ENCODE assay signal across 16 cellular contexts in genomic region chr20:62955519-62956386, GRCh38. TPM values are rescaled to one million over a fixed set of nuclear protein-coding genes. Genes with fewer than 3 reads are reported as not detected.
A peak's percentile ranks its signal among the peaks of the same experiment; 100 is the strongest.
DNase-seq lines count a peak whose midpoint lies in the region; TF ChIP-seq lines count a peak whose summit lies in the region.
"Had no signal": no experiment of that assay in that cellular context is flagged by ENCODE, and none has a peak within 500 bp of the region (broad histone marks: within the 10 kb centered on the region; RNA-seq: fewer than 3 reads in every experiment).

No MANE protein-coding gene starts in this region.

- CTCF ChIA-PET in CD4-positive, alpha-beta memory T cell (lab: Charles Lee; ENCODE audit: partially characterized antibody), result interaction anchor here (1.2 to 3.7 kb wide), 5 partner anchors 17 to 71 kb away, joined by 3 to 21 read pairs (median 11); partner anchors contain the start of gene GID8

- H3K4me1 Mint-ChIP-seq in CD4-positive, alpha-beta memory T cell, result peaks cover 11 to 30% (median 16%) of the 10 kb centered on the region in 4 donors

- peaks cover 0 to 3% of the 10 kb centered on the region in 2 donors for H3K36me3 Mint-ChIP-seq in CD4-positive, alpha-beta memory T cell

- peak overlapping the region in 1 of 8 donors; percentile 25 for H3K4me3 Mint-ChIP-seq in CD4-positive, alpha-beta memory T cell
- H3K4me3 Mint-ChIP-seq: activated T-helper 1 cell treated with anti-CD3 and anti-CD28 coated beads, Interleukin-12 subunit alpha, Interleukin-12 subunit beta, Interleukin-2, Interleukin-4 antibody, amounts not matched to agents 30 ng/mL and 10 ng/mL and 1 ng/mL, durations not matched to agents 14 hours and 24 hours and 36 hours; brain had no signal

- H3K27ac ChIP-seq in CD4-positive, alpha-beta memory T cell (ENCODE audit: low read depth, low read length), result no peak overlapping the region
- H3K27ac ChIP-seq in left ventricle myocardium inferior (replicated peaks), result peak overlapping the region; percentile 67
- H3K27ac ChIP-seq in osteoblast (ENCODE audit: low read depth, low read length), result no peak overlapping the region
- H3K27ac ChIP-seq: left lung had no signal

- POLR2A ChIA-PET in CD4-positive, alpha-beta memory T cell (lab: Charles Lee; ENCODE audit: partially characterized antibody), result interaction anchor here (2.7 to 3.7 kb wide), 2 partner anchors 20 to 30 kb away, joined by 37 to 66 read pairs; partner anchors contain the start of genes DIDO1 and GID8

- no peak overlapping the region for H2AFZ ChIP-seq in osteoblast (ENCODE audit: low read length)

- H4K20me1 ChIP-seq in osteoblast (ENCODE audit: insufficient read depth, low read length), result peaks cover 48% of the 10 kb centered on the region

- no peak overlapping the region for H3K4me2 ChIP-seq in osteoblast (ENCODE audit: insufficient read depth, low read length)

- no peaks in the 10 kb centered on the region for H3K27me3 ChIP-seq in CD4-positive, alpha-beta memory T cell (ENCODE audit: insufficient read depth, low read length)
- no peaks in the 10 kb centered on the region for H3K27me3 ChIP-seq in left ventricle myocardium inferior (ENCODE audit: low read depth)
- no peaks in the 10 kb centered on the region for H3K27me3 ChIP-seq in osteoblast (ENCODE audit: insufficient read depth, low read length)
- H3K27me3 ChIP-seq: gastroesophageal sphincter, left lung had no signal

- no peaks in the 10 kb centered on the region for H3K27me3 Mint-ChIP-seq in CD4-positive, alpha-beta memory T cell

- H3K4me3 ChIP-seq in CD4-positive, alpha-beta memory T cell (ENCODE audit: low read length in 2 of 2), result no peak overlapping the region
- H3K4me3 ChIP-seq in LNCaP clone FGC (ENCODE audit: low read depth, low read length) (no peak overlapping the region), left ventricle myocardium inferior (no peak overlapping the region), osteoblast (ENCODE audit: insufficient read depth, low read length) (no peak overlapping the region)
- H3K4me3 ChIP-seq: gastroesophageal sphincter, left lung had no signal

- H3K4me1 ChIP-seq in CD4-positive, alpha-beta memory T cell (ENCODE audit: insufficient read depth, low read length), result peaks cover 28% of the 10 kb centered on the region
- H3K4me1 ChIP-seq in left ventricle myocardium inferior, result peaks cover 41% of the 10 kb centered on the region
- H3K4me1 ChIP-seq in osteoblast (ENCODE audit: insufficient read depth, low read length), result peaks cover 21% of the 10 kb centered on the region

- peaks cover 55% of the 10 kb centered on the region for H3K79me2 ChIP-seq in osteoblast (ENCODE audit: insufficient read depth, low read length)

- DNase-seq in CD4-positive, alpha-beta memory T cell, result no peak
- DNase-seq in LNCaP clone FGC (ENCODE audit: low read depth) (peak; percentile 38), left ventricle myocardium inferior (no peak), osteoblast (ENCODE audit: insufficient read length, low spot score, missing footprints) (peak; percentile 85), LoVo (ENCODE audit: low spot score) (no peak), SHP77 (lab: John Stamatoyannopoulos, UW) (no peak), DMS153 (lab: John Stamatoyannopoulos, UW) (no peak)
- DNase-seq in stimulated activated CD4-positive, alpha-beta T cell treated with anti-CD3 and anti-CD28 coated beads, Interleukin-4, amount 100 ng/mL, for 1 hour, result no peak
- DNase-seq: activated CD4-positive, alpha-beta T cell treated with anti-CD3 and anti-CD28 coated beads, Interleukin-2, amount 50 U/mL, for 1 hour; GF-D8; NCI-H2107 had no signal

- no peaks in the 10 kb centered on the region for H3K9me3 Mint-ChIP-seq in CD4-positive, alpha-beta memory T cell
- H3K9me3 Mint-ChIP-seq: activated T-helper 1 cell treated with anti-CD3 and anti-CD28 coated beads, Interleukin-12 subunit alpha, Interleukin-12 subunit beta, Interleukin-2, Interleukin-4 antibody, amounts not matched to agents 30 ng/mL and 10 ng/mL and 1 ng/mL, durations not matched to agents 14 hours and 24 hours and 36 hours; brain had no signal

- H3K9me3 ChIP-seq in CD4-positive, alpha-beta memory T cell (ENCODE audit: control insufficient read depth in 1 of 2, low read length in 2 of 2), result no peaks in the 10 kb centered on the region
- no peaks in the 10 kb centered on the region for H3K9me3 ChIP-seq in left ventricle myocardium inferior (replicated peaks)
- no peaks in the 10 kb centered on the region for H3K9me3 ChIP-seq in osteoblast (ENCODE audit: low read depth, low read length)
- H3K9me3 ChIP-seq: gastroesophageal sphincter, left lung had no signal

- TF ChIP-seq CTCF in LNCaP clone FGC (IDR thresholded peaks at IDR 0.05; ENCODE audit: control insufficient read depth, extremely low read depth, insufficient read depth) (no peak), left ventricle myocardium inferior (IDR thresholded peaks at IDR 0.05; ENCODE audit: borderline replicate concordance) (no peak), osteoblast (IDR thresholded peaks at IDR 0.05; ENCODE audit: extremely low read depth, low read depth, low read length) (no peak)

- intact Hi-C loops in CD4-positive, alpha-beta memory T cell (cut with micrococcal nuclease), result loop anchor here (2.0 to 10.0 kb wide), 2 partner anchors 17 to 49 kb away; partner anchors contain the start of gene BHLHE23
- intact Hi-C loops in left ventricle myocardium inferior (cut with micrococcal nuclease), result no loop called here

- no peaks in the 10 kb centered on the region for H3K36me3 ChIP-seq in CD4-positive, alpha-beta memory T cell (ENCODE audit: insufficient read depth, low read length)
- H3K36me3 ChIP-seq in left ventricle myocardium inferior, result no peaks in the 10 kb centered on the region
- H3K36me3 ChIP-seq in osteoblast (ENCODE audit: insufficient read depth, low read length), result peaks cover 33% of the 10 kb centered on the region

- H3K27ac Mint-ChIP-seq in CD4-positive, alpha-beta memory T cell, result peak overlapping the region in 4 of 7 donors; percentile 8 to 57 (median 36)
- H3K27ac Mint-ChIP-seq: activated T-helper 1 cell treated with anti-CD3 and anti-CD28 coated beads, Interleukin-12 subunit alpha, Interleukin-12 subunit beta, Interleukin-2, Interleukin-4 antibody, amounts not matched to agents 30 ng/mL and 10 ng/mL and 1 ng/mL, durations not matched to agents 14 hours and 24 hours and 36 hours had no signal

RNA-seq across cellular contexts. Expression of gene SLC17A9, which starts 3.2 kb away (rescaled TPM):
- total RNA-seq in CD4-positive, alpha-beta memory T cell, result 1 to 10 TPM; 2.1 to 2.4 TPM
- polyA plus RNA-seq in CD4-positive, alpha-beta memory T cell, result under 1 TPM in 1 of 2 donors, not detected in 1; 0.13 TPM
- total RNA-seq in left ventricle myocardium inferior (0.47 TPM), osteoblast (5.6 and 6.5 TPM in 2 replicates)

RNA-seq across cellular contexts. Expression of gene GID8, which starts 17.8 kb away (rescaled TPM):
- 10 to 100 TPM; 44.4 to 47.8 TPM for total RNA-seq in CD4-positive, alpha-beta memory T cell
- 10 to 100 TPM; 11.2 to 19.1 TPM for polyA plus RNA-seq in CD4-positive, alpha-beta memory T cell
- 16.2 TPM for total RNA-seq in left ventricle myocardium inferior
- total RNA-seq in osteoblast, result 34.4 and 37.1 TPM in 2 replicates

RNA-seq across cellular contexts. Expression of gene DIDO1, which starts 29.4 kb away (rescaled TPM):
- 100 to 1,000 TPM; 127 to 129 TPM for total RNA-seq in CD4-positive, alpha-beta memory T cell
- 10 to 100 TPM; 24.7 to 39.7 TPM for polyA plus RNA-seq in CD4-positive, alpha-beta memory T cell
- total RNA-seq in left ventricle myocardium inferior (37.0 TPM), osteoblast (44.8 and 46.3 TPM in 2 replicates)

RNA-seq across cellular contexts. Expression of gene BHLHE23, which starts 51.0 kb away (rescaled TPM):
- total RNA-seq in CD4-positive, alpha-beta memory T cell, result not detected
- polyA plus RNA-seq in CD4-positive, alpha-beta memory T cell, result not detected
- total RNA-seq in left ventricle myocardium inferior (not detected), osteoblast (not detected in 2 replicates)
- total RNA-seq: activated T-helper 1 cell treated with anti-CD3 and anti-CD28 coated beads, Interleukin-12 subunit alpha, Interleukin-12 subunit beta, Interleukin-2, Interleukin-4 antibody, amounts not matched to agents 30 ng/mL and 10 ng/mL and 1 ng/mL, durations not matched to agents 14 hours and 24 hours and 36 hours; gastroesophageal sphincter; left lung; T-helper 1 cell treated with Interleukin-12 subunit alpha and Interleukin-12 subunit beta and Interleukin-4 antibody, amounts not matched to agents 30 ng/mL and 1 ng/mL, for 36 hours had no signal

Comparison
In these comparisons a context has a peak if more than half of its experiments do, and no peak if none do; other contexts are left out.
1. DNase-seq: peak in LNCaP clone FGC (single experiment) and osteoblast (single experiment); none in CD4-positive, alpha-beta memory T cell (0 of 5), left ventricle myocardium inferior (single experiment), LoVo (single experiment), stimulated activated CD4-positive, alpha-beta T cell treated with anti-CD3 and anti-CD28 coated beads, Interleukin-4, amount 100 ng/mL, for 1 hour (single experiment), SHP77 (0 of 2) and DMS153 (single experiment).